25 cellular contexts compared by ENCODE assay signal in genomic region chr20:13180986-13181889, GRCh38. TPM values are rescaled to one million over a fixed set of nuclear protein-coding genes. Genes with fewer than 3 reads are reported as not detected.
"Had no signal": no experiment of that assay in that cellular context is flagged by ENCODE, and none has a peak within 500 bp of the region (broad histone marks: within the 10 kb centered on the region; RNA-seq: fewer than 3 reads in every experiment).

No MANE protein-coding gene starts in this region.

- H3K27ac Mint-ChIP-seq: activated B cell treated with CpG ODN at 0.5 μM for 24 hours; activated CD4-positive, alpha-beta memory T cell treated with anti-CD3 and anti-CD28 coated beads for 36 hours; activated CD4-positive, alpha-beta T cell treated with anti-CD3 and anti-CD28 coated beads, Interleukin-2, amount 10 ng/mL, durations not matched to agents 7 days and 5 days; activated naive CD4-positive, alpha-beta T cell treated with anti-CD3 and anti-CD28 coated beads, Interleukin-2, amount 10 ng/mL, durations not matched to agents 7 days and 5 days; activated naive CD8-positive, alpha-beta T cell treated with anti-CD3 and anti-CD28 coated beads, Interleukin-2, amount 10 ng/mL, durations not matched to agents 7 days and 5 days; activated T-helper 1 cell treated with anti-CD3 and anti-CD28 coated beads, Interleukin-12 subunit alpha, Interleukin-12 subunit beta, Interleukin-2, Interleukin-4 antibody, amounts not matched to agents 30 ng/mL and 10 ng/mL and 1 ng/mL, durations not matched to agents 14 hours and 24 hours and 36 hours; T-helper 17 cell had no signal

- H3K9ac ChIP-seq: KMS-11 had no signal

- H3K36me3 ChIP-seq: SJSA1 had no signal

- H3K27ac ChIP-seq: coronary artery, KMS-11, SJSA1 had no signal

- H3K4me3 ChIP-seq: coronary artery, SJSA1 had no signal

- H3K9me3 ChIP-seq: SJSA1 had no signal

- H3K9me3 Mint-ChIP-seq: activated naive CD4-positive, alpha-beta T cell treated with anti-CD3 and anti-CD28 coated beads, Interleukin-2, amount 10 ng/mL, durations not matched to agents 7 days and 5 days; activated T-helper 1 cell treated with anti-CD3 and anti-CD28 coated beads, Interleukin-12 subunit alpha, Interleukin-12 subunit beta, Interleukin-2, Interleukin-4 antibody, amounts not matched to agents 30 ng/mL and 10 ng/mL and 1 ng/mL, durations not matched to agents 14 hours and 24 hours and 36 hours had no signal

- H3K4me3 Mint-ChIP-seq: activated B cell treated with CpG ODN at 0.5 μM for 24 hours; activated CD4-positive, alpha-beta memory T cell treated with anti-CD3 and anti-CD28 coated beads for 36 hours; activated CD4-positive, alpha-beta T cell treated with anti-CD3 and anti-CD28 coated beads, Interleukin-2, amount 10 ng/mL, durations not matched to agents 7 days and 5 days; activated naive CD4-positive, alpha-beta T cell treated with anti-CD3 and anti-CD28 coated beads, Interleukin-2, amount 10 ng/mL, durations not matched to agents 7 days and 5 days; activated naive CD8-positive, alpha-beta T cell treated with anti-CD3 and anti-CD28 coated beads, Interleukin-2, amount 10 ng/mL, durations not matched to agents 7 days and 5 days; activated T-helper 1 cell treated with anti-CD3 and anti-CD28 coated beads, Interleukin-12 subunit alpha, Interleukin-12 subunit beta, Interleukin-2, Interleukin-4 antibody, amounts not matched to agents 30 ng/mL and 10 ng/mL and 1 ng/mL, durations not matched to agents 14 hours and 24 hours and 36 hours; T-helper 17 cell had no signal

- DNase-seq: activated B cell treated with CpG ODN at 0.5 μM for 24 hours; activated CD4-positive, alpha-beta memory T cell treated with anti-CD3 and anti-CD28 coated beads for 36 hours; activated CD4-positive, alpha-beta T cell treated with anti-CD3 and anti-CD28 coated beads, Interleukin-2, amount 10 ng/mL, durations not matched to agents 7 days and 5 days; activated CD8-positive, alpha-beta memory T cell treated with anti-CD3 and anti-CD28 coated beads, Interleukin-2, amount 50 U/mL, for 4 hours; activated gamma-delta T cell; activated naive CD4-positive, alpha-beta T cell treated with anti-CD3 and anti-CD28 coated beads, Interleukin-2, amount 10 ng/mL, durations not matched to agents 7 days and 5 days; activated naive CD8-positive, alpha-beta T cell treated with anti-CD3 and anti-CD28 coated beads, Interleukin-2, amount 10 ng/mL, durations not matched to agents 7 days and 5 days; aorta; central memory CD4-positive, alpha-beta T cell; MV-4-11; NCI-H1105; NCI-H1436; NCI-H187; NCI-H2081; NCI-H446; NCI-H524; PC-3; SHP77; T-helper 17 cell; T-helper 9 cell had no signal

- H3K4me1 Mint-ChIP-seq: activated B cell treated with CpG ODN at 0.5 μM for 24 hours; activated CD4-positive, alpha-beta T cell treated with anti-CD3 and anti-CD28 coated beads, Interleukin-2, amount 10 ng/mL, durations not matched to agents 7 days and 5 days; activated naive CD4-positive, alpha-beta T cell treated with anti-CD3 and anti-CD28 coated beads, Interleukin-2, amount 10 ng/mL, durations not matched to agents 7 days and 5 days; activated naive CD8-positive, alpha-beta T cell treated with anti-CD3 and anti-CD28 coated beads, Interleukin-2, amount 10 ng/mL, durations not matched to agents 7 days and 5 days; T-helper 17 cell had no signal

- H3K36me3 Mint-ChIP-seq: activated naive CD4-positive, alpha-beta T cell treated with anti-CD3 and anti-CD28 coated beads, Interleukin-2, amount 10 ng/mL, durations not matched to agents 7 days and 5 days; activated naive CD8-positive, alpha-beta T cell treated with anti-CD3 and anti-CD28 coated beads, Interleukin-2, amount 10 ng/mL, durations not matched to agents 7 days and 5 days had no signal

- H3K27me3 ChIP-seq: SJSA1 had no signal

- ATAC-seq: PC-3, T-helper 17 cell had no signal

RNA-seq across cellular contexts. Expression of gene ISM1, which starts 39.8 kb away (rescaled TPM):
- total RNA-seq: activated B cell treated with CpG ODN at 0.5 μM for 24 hours, bronchial epithelial cell, PC-3, SJSA1 had no signal
